Comparison of ENCODE assay signal across 21 cellular contexts in the genomic region with DNA sequence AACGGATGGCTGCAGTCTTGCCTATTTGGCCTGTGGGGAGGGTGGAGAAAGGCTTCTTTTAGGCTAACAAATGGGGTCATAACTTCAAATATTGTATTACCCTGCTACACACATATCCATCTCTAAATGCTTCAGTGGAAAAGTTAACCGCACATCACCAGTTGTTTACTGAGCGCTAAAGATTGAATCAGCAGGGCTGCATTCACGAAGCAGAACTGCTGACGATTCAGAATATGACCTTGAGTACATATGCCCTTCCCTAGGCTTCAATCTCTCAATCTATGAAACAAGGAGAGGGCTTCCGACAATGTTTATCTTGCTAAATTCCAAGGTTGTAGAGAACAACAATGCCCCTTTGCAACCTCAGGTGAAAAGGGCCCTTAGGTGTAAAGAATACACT. TPM values are rescaled to one million over a fixed set of nuclear protein-coding genes. Genes with fewer than 3 reads are reported as not detected.
A peak's percentile ranks its signal among the peaks of the same experiment; 100 is the strongest.
DNase-seq lines count a peak whose midpoint lies in the region; TF ChIP-seq lines count a peak whose summit lies in the region.
"Had no signal": no experiment of that assay in that cellular context is flagged by ENCODE, and none has a peak within 500 bp of the region (broad histone marks: within the 10 kb centered on the region; RNA-seq: fewer than 3 reads in every experiment).

No MANE protein-coding gene starts in this region.

- H3K27me3 ChIP-seq in parathyroid adenoma (ENCODE audit: control insufficient read depth, insufficient read depth, low read length) (no peaks in the 10 kb centered on the region), left ventricle myocardium inferior (ENCODE audit: low read depth) (no peaks in the 10 kb centered on the region)

- no peak overlapping the region for H2AFZ ChIP-seq in parathyroid adenoma

- no peaks in the 10 kb centered on the region for H3K9me3 ChIP-seq in parathyroid adenoma (ENCODE audit: control insufficient read depth, low read length)
- no peaks in the 10 kb centered on the region for H3K9me3 ChIP-seq in left ventricle myocardium inferior (replicated peaks)

- DNase-seq in NOMO-1 treated with DMSO at 0.1 percent for 48 hours (lab: John Stamatoyannopoulos, UW; ENCODE audit: unreplicated experiment) (peak; percentile 45), NOMO-1 treated with dmso at 0.1 percent for 144 hours (lab: John Stamatoyannopoulos, UW; ENCODE audit: unreplicated experiment) (no peak), GF-D8 (lab: John Stamatoyannopoulos, UW) (peak; percentile 7), NCI-H187 treated with DMSO at 0.1 percent for 48 hours (lab: John Stamatoyannopoulos, UW) (peak; percentile 18), cerebellum (ENCODE audit: low spot score) (no peak), H4 (ENCODE audit: low spot score) (no peak), left ventricle myocardium inferior (no peak)
- DNase-seq: ACHN; CD4-positive, CD25-positive, alpha-beta regulatory T cell; IMR-90; Kasumi-1; MM.1S; NCI-H1417 treated with DMSO at 0.1 percent for 48 hours; NCI-H2029; NCI-H2227 treated with DMSO at 0.1 percent for 48 hours; NCI-H526 treated with DMSO at 0.1 percent for 48 hours; T-helper 1 cell; T1000 had no signal

- H3K27ac ChIP-seq in parathyroid adenoma (peak overlapping the region; percentile 99), left ventricle myocardium inferior (replicated peaks) (no peak overlapping the region)

- H3K36me3 ChIP-seq in parathyroid adenoma (ENCODE audit: control insufficient read depth, insufficient read depth, low read length) = no peaks in the 10 kb centered on the region
- H3K36me3 ChIP-seq in left ventricle myocardium inferior = no peaks in the 10 kb centered on the region

- H3K4me1 ChIP-seq in parathyroid adenoma = peaks cover 29% of the 10 kb centered on the region
- peaks cover 22% of the 10 kb centered on the region for H3K4me1 ChIP-seq in left ventricle myocardium inferior

- TF ChIP-seq CTCF in parathyroid adenoma (IDR thresholded peaks at IDR 0.05) = no peak
- TF ChIP-seq CTCF in left ventricle myocardium inferior (IDR thresholded peaks at IDR 0.05; ENCODE audit: borderline replicate concordance) = no peak

- intact Hi-C loops in left ventricle myocardium inferior (cut with micrococcal nuclease) = no loop called here

- H3K4me3 ChIP-seq in parathyroid adenoma (ENCODE audit: low read depth, low read length) (no peak overlapping the region), left ventricle myocardium inferior (no peak overlapping the region)

- H3K79me2 ChIP-seq in parathyroid adenoma = peaks cover 17% of the 10 kb centered on the region

- peak overlapping the region; percentile 51 for H3K4me2 ChIP-seq in parathyroid adenoma (ENCODE audit: low read length)

- H3K9ac ChIP-seq in parathyroid adenoma = no peak overlapping the region

RNA-seq across cellular contexts. Expression of gene ATP6AP2, which starts 2.7 kb away (rescaled TPM):
- total RNA-seq in cerebellum (96.6 TPM), left ventricle myocardium inferior (42.5 TPM)
- total RNA-seq in H4 (2014; rRNA removed; shearing (Covaris generic)) = 109 and 138 TPM in 2 replicates

RNA-seq across cellular contexts. Expression of gene MPC1L, which starts 45.2 kb away (rescaled TPM):
- not detected for total RNA-seq in cerebellum
- not detected in 2 replicates for total RNA-seq in H4 (2014; rRNA removed; shearing (Covaris generic))
- total RNA-seq in left ventricle myocardium inferior = not detected
- total RNA-seq: CD4-positive, CD25-positive, alpha-beta regulatory T cell; Daoy; H1; IMR-90 had no signal

Comparison
In these comparisons a context has a peak if more than half of its experiments do, and no peak if none do; other contexts are left out.
1. DNase-seq: peak in NOMO-1 treated with DMSO at 0.1 percent for 48 hours (single experiment), GF-D8 (single experiment) and NCI-H187 treated with DMSO at 0.1 percent for 48 hours (single experiment); none in NOMO-1 treated with dmso at 0.1 percent for 144 hours (single experiment), cerebellum (single experiment), H4 (single experiment) and left ventricle myocardium inferior (single experiment).